14 cellular contexts compared by ENCODE assay signal in the genomic region with DNA sequence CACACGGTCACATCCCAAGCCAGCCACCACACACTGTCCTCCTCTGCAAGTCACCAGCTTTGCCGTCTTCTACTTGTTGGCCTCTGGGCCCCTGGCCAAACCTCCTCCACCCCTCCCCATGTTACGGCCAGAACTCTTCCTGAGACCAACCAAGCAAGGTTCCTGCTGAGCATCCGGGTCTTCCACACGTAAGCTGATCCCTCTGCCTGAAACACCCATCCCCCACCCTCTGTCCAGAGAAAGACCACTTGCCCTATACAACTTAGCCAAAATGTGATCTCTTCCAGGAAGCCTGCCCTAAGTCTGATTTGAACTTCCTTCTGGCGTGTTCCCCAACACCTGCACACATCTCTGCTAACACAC. TPM values are rescaled to one million over a fixed set of nuclear protein-coding genes. Genes with fewer than 3 reads are reported as not detected.
DNase-seq lines count a peak whose midpoint lies in the region; ATAC-seq, FAIRE-seq and TF ChIP-seq lines count a peak whose summit lies in the region.
"Had no signal": no experiment of that assay in that cellular context is flagged by ENCODE, and none has a peak within 500 bp of the region (broad histone marks: within the 10 kb centered on the region; RNA-seq: fewer than 3 reads in every experiment).

No MANE protein-coding gene starts in this region.

- FAIRE-seq in K562 (lab: Jason Lieb, UNC), result no peak

- DNase-seq in AG04450 (ENCODE audit: low read depth, low spot score) (no peak), K562 (ENCODE audit: extremely low read depth in 1 of 4, low spot score in 3 of 4) (no peak), kidney epithelial cell (ENCODE audit: low read depth) (peak; percentile 9), CD1c-positive myeloid dendritic cell (ENCODE audit: extremely low spot score) (no peak), T1000 (lab: John Stamatoyannopoulos, UW) (no peak), NCI-H2081 (lab: John Stamatoyannopoulos, UW) (no peak), neuronal stem cell (ENCODE audit: low spot score) (no peak)
- DNase-seq: C1 segment of cervical spinal cord, NCI-H510A, SJCRH30 had no signal

- intact Hi-C loops in K562 (cut with micrococcal nuclease), result no loop called here

- no peak overlapping the region for H2BK120ac ChIP-seq in neuronal stem cell (ENCODE audit: low read depth, low read length)

- no peak overlapping the region for H3K4me2 ChIP-seq in K562 (ENCODE audit: insufficient read depth, low read length)
- H3K4me2 ChIP-seq in neuronal stem cell (ENCODE audit: insufficient read depth, low read length, poor library complexity, severe bottlenecking), result no peak overlapping the region

- no peak overlapping the region for H2BK12ac ChIP-seq in neuronal stem cell (ENCODE audit: low read length)

- 89% methylated on average over 6 of the region's 6 CpGs for WGBS in K562 (ENCODE audit: insufficient coverage, low coverage, missing lambda C conversion rate)
- WGBS in neuronal stem cell (ENCODE audit: extremely low coverage in 2 of 2, insufficient read length in 2 of 2, insufficient replicate concordance in 1 of 2), 2 donors, result no CpG with 5 or more reads among the region's 6 CpGs

- in situ Hi-C loops in K562 (cut with MboI), result no loop called here

- H2AFZ ChIP-seq in K562 (ENCODE audit: low read depth, low read length), result no peak overlapping the region
- H2AFZ ChIP-seq in neuronal stem cell (ENCODE audit: low read length), result no peak overlapping the region

- no peaks in the 10 kb centered on the region for H3K79me2 ChIP-seq in K562 (ENCODE audit: control insufficient read depth, insufficient read depth, low read length)

- no peak for TF ChIP-seq EP300 in K562 (IDR thresholded peaks at IDR 0.05; ENCODE audit: low read length)

- no peak overlapping the region for H3K14ac ChIP-seq in neuronal stem cell (ENCODE audit: low read length)

- H3K79me1 ChIP-seq in neuronal stem cell (ENCODE audit: low read depth, low read length), result peaks cover 11% of the 10 kb centered on the region

- no peak overlapping the region for H2BK5ac ChIP-seq in neuronal stem cell (ENCODE audit: low read length)

- no peak overlapping the region for H4K91ac ChIP-seq in neuronal stem cell (ENCODE audit: low read depth, low read length, poor library complexity)

- no peak for TF ChIP-seq CTCF in AG04450 (IDR thresholded peaks at IDR 0.05; ENCODE audit: low read depth, low read length)
- TF ChIP-seq CTCF in HEK293 (tag by site-specific recombination; IDR thresholded peaks at IDR 0.05), result no peak
- no peak for TF ChIP-seq CTCF in K562 (IDR thresholded peaks at IDR 0.05 in 2 of 3, conservative IDR thresholded peaks at IDR 0.05 in 1 of 3; ENCODE audit: insufficient read depth in 2 of 3, low read depth in 1 of 3, low read length in 3 of 3)
- TF ChIP-seq CTCF in kidney epithelial cell (IDR thresholded peaks at IDR 0.05; ENCODE audit: insufficient read depth, low read length, poor library complexity, severe bottlenecking), result no peak

- no peak overlapping the region for H3K18ac ChIP-seq in neuronal stem cell (ENCODE audit: low read length)

- H3K9me1 ChIP-seq in K562 (ENCODE audit: control insufficient read depth, insufficient read depth, low read length), result no peaks in the 10 kb centered on the region

- peak overlapping the region; percentile 73 for H3K27ac ChIP-seq in AG04450 (ENCODE audit: low read depth, low read length)
- peak overlapping the region; percentile 68; the same call in 1 of the 2 replicates for H3K27ac ChIP-seq in HEK293 (ENCODE audit: extremely low read depth, low read depth, low read length)
- H3K27ac ChIP-seq in K562 (ENCODE audit: extremely low read depth, low read depth, low read length), result no peak overlapping the region
- H3K27ac ChIP-seq in neuronal stem cell (replicated peaks; ENCODE audit: low read length), result no peak overlapping the region
- H3K27ac ChIP-seq: SJCRH30 had no signal

- no peak overlapping the region for H2AK5ac ChIP-seq in neuronal stem cell (ENCODE audit: low read depth, low read length)

- no peak for TF ChIP-seq POLR2A in K562 (conservative IDR thresholded peaks at IDR 0.05)

- H3K4ac ChIP-seq in neuronal stem cell (ENCODE audit: low read length), result no peak overlapping the region

- no peak overlapping the region for H4K8ac ChIP-seq in neuronal stem cell (ENCODE audit: low read depth, low read length)

- no peak for TF ChIP-seq RAD21 in K562 (CRISPR knock-in tag; conservative IDR thresholded peaks at IDR 0.05 in 1 of 2, IDR thresholded peaks at IDR 0.05 in 1 of 2)

- H3K36me3 ChIP-seq in HEK293 (ENCODE audit: control insufficient read depth in 2 of 2, insufficient read depth in 1 of 2, low read length in 2 of 2), result peaks cover 74 to 98% of the 10 kb centered on the region in 2 experiments
- peaks cover 85% of the 10 kb centered on the region; the same call in 2 of the 3 replicates for H3K36me3 ChIP-seq in K562 (ENCODE audit: control insufficient read depth, insufficient read depth, low read length)
- peaks cover 8% of the 10 kb centered on the region for H3K36me3 ChIP-seq in kidney epithelial cell (ENCODE audit: control insufficient read depth, insufficient read depth, low read length)
- peaks cover 68 to 95% of the 10 kb centered on the region in 2 donors for H3K36me3 ChIP-seq in neuronal stem cell (replicated peaks in 1 of 2; ENCODE audit: control insufficient read depth in 2 of 2, insufficient read depth in 2 of 2, low read length in 2 of 2)

- no peak overlapping the region for H3K23ac ChIP-seq in neuronal stem cell (ENCODE audit: low read depth, low read length, poor library complexity)

- no peak overlapping the region for H2BK15ac ChIP-seq in neuronal stem cell (ENCODE audit: low read length)

- POLR2A ChIA-PET in AG04450 (lab: Yijun Ruan, JAX) (interaction anchor here (0.6 kb wide), 1 partner anchor 267 kb away, joined by 3 read pairs; no protein-coding TSS in a partner anchor), HEK293 (lab: Yijun Ruan, JAX) (interaction anchor here (1.1 to 2.0 kb wide), 3 partner anchors 11 to 24 kb away, joined by 3 to 5 read pairs (median 4); no protein-coding TSS in a partner anchor), K562 (lab: Yijun Ruan, JAX) (interaction anchor here (0.5 to 0.6 kb wide), 3 partner anchors 9 to 66 kb away, joined by 3 to 4 read pairs (median 3); no protein-coding TSS in a partner anchor)

- H4K20me1 ChIP-seq in K562 (replicated peaks; ENCODE audit: control insufficient read depth, insufficient read depth, low read length), result no peaks in the 10 kb centered on the region

- no peak for ATAC-seq in K562
- ATAC-seq: activated CD4-positive, CD25-positive, alpha-beta regulatory T cell treated with anti-CD3 and anti-CD28 coated beads, Interleukin-2, amount 50 U/mL, for 24 hours; right cardiac atrium had no signal

- no peaks in the 10 kb centered on the region for H3K9me3 ChIP-seq in AG04450 (ENCODE audit: control insufficient read depth, insufficient read depth, low read length)
- no peaks in the 10 kb centered on the region for H3K9me3 ChIP-seq in HEK293 (ENCODE audit: control insufficient read depth, insufficient read depth, low read depth, low read length)
- H3K9me3 ChIP-seq in K562 (replicated peaks; ENCODE audit: control insufficient read depth, insufficient read depth, low read depth, low read length), result no peaks in the 10 kb centered on the region
- H3K9me3 ChIP-seq in neuronal stem cell (replicated peaks in 1 of 2; ENCODE audit: control insufficient read depth in 2 of 2, insufficient read depth in 1 of 2, low read depth in 1 of 2, low read length in 2 of 2), result peaks cover 0 to 3% of the 10 kb centered on the region in 2 donors
- H3K9me3 ChIP-seq: SJCRH30, tibial nerve had no signal

- H3K27me3 ChIP-seq in AG04450 (ENCODE audit: control insufficient read depth, insufficient read depth, low read length) (no peaks in the 10 kb centered on the region), K562 (ENCODE audit: control insufficient read depth in 2 of 2, insufficient read depth in 2 of 2, low read length in 2 of 2) (no peaks in the 10 kb centered on the region), kidney epithelial cell (ENCODE audit: control insufficient read depth, insufficient read depth, low read length) (no peaks in the 10 kb centered on the region), neuronal stem cell (ENCODE audit: control insufficient read depth in 3 of 3, insufficient read depth in 3 of 3, low read depth in 1 of 3, low read length in 3 of 3) (no peaks in the 10 kb centered on the region)
- H3K27me3 ChIP-seq: SJCRH30, tibial nerve had no signal

- H3K4me3 ChIP-seq in AG04450 (ENCODE audit: low read depth, low read length) (no peak overlapping the region), HEK293 (ENCODE audit: low read depth, low read length) (no peak overlapping the region), K562 (no peak overlapping the region), kidney epithelial cell (ENCODE audit: low read depth, low read length) (no peak overlapping the region), neuronal stem cell (ENCODE audit: low read length in 2 of 2) (no peak overlapping the region)
- H3K4me3 ChIP-seq: SJCRH30, tibial nerve had no signal

- BruUV-seq in K562 (replicated peaks; lab: Mats Ljungman, UMichigan), result no TSS peak

- H3K4me1 ChIP-seq in HEK293 (ENCODE audit: control insufficient read depth, insufficient read depth, low read length) (peaks cover 6% of the 10 kb centered on the region; the same call in 1 of the 2 replicates), K562 (replicated peaks in 1 of 2; ENCODE audit: control insufficient read depth in 2 of 2, insufficient read depth in 2 of 2, low read length in 2 of 2) (peaks cover 0 to 5% of the 10 kb centered on the region in 2 experiments; a peak in 1 of 5 replicates), neuronal stem cell (ENCODE audit: control insufficient read depth in 2 of 2, insufficient read depth in 1 of 2, low read depth in 1 of 2, low read length in 2 of 2) (peaks cover 0 to 4% of the 10 kb centered on the region in 2 donors)
- H3K4me1 ChIP-seq: SJCRH30, tibial nerve had no signal

- no peak overlapping the region for H3K9ac ChIP-seq in K562 (ENCODE audit: insufficient read depth in 1 of 2, low read depth in 2 of 2, low read length in 2 of 2)
- no peak overlapping the region for H3K9ac ChIP-seq in neuronal stem cell (ENCODE audit: low read depth, low read length, poor library complexity)

- CTCF ChIA-PET in AG04450 (lab: Charles Lee) (interaction anchor here (0.6 to 0.9 kb wide), 3 partner anchors 17 to 261 kb away, joined by 3 read pairs; no protein-coding TSS in a partner anchor), HEK293 (lab: Yijun Ruan, JAX) (interaction anchor here (0.8 to 1.3 kb wide), 2 partner anchors 15 to 146 kb away, joined by 3 read pairs; no protein-coding TSS in a partner anchor), K562 (lab: Yijun Ruan, JAX; ENCODE audit: low intra/inter-chr PET ratio) (no interaction called here)

RNA-seq across cellular contexts. Expression of gene CHADL, which starts 16.1 kb away (rescaled TPM):
- polyA plus RNA-seq in AG04450 (2011; rRNA removed) (0.24 and 0.65 TPM in 2 replicates), K562 (2011; rRNA removed) (not detected in 2 replicates), K562 (2014; fragmentation: Illumina TruSeq; extraction: Trizol) (not detected in 2 replicates), K562 (2014; fragmentation: Nextera tagmentation; extraction: Ambion mirVana) (not detected), K562 (2014; rRNA removed) (not detected in 2 replicates)
- polyA minus RNA-seq in AG04450 (2011; rRNA and poly(A)+ RNA removed), result 0.22 and 0.23 TPM in 2 replicates
- total RNA-seq in K562 (2011; cell fraction: chromatin; rRNA removed; ENCODE audit: low replicate concordance), result not detected in 2 replicates
- total RNA-seq in K562 (2011; cell fraction: nucleolus; rRNA removed), result 0.39 TPM in 1 of 2 replicates, not detected in the other
- not detected in 2 replicates for total RNA-seq in K562 (2011; cell fraction: nucleoplasm; rRNA removed)
- total RNA-seq in K562 (2014; rRNA removed) (not detected in 2 replicates), K562 (2014; rRNA removed; fragmentation: Illumina TruSeq; extraction: Trizol) (not detected in 2 replicates), K562 (2015; rRNA removed; fragmentation: Illumina TruSeq; extraction: Trizol) (not detected in 2 replicates), K562 (2021) (not detected in 2 replicates), kidney epithelial cell (1.6 and 1.8 TPM in 2 replicates)
- polyA plus RNA-seq in K562 (2011; cell fraction: cytosol; rRNA removed), result not detected in 2 replicates
- polyA plus RNA-seq in K562 (2011; cell fraction: nucleus; rRNA removed), result not detected in 2 replicates
- not detected in 2 replicates for polyA plus RNA-seq in K562 (2012)
- polyA minus RNA-seq in K562 (2011; rRNA and poly(A)+ RNA removed), result not detected in 2 replicates
- polyA minus RNA-seq in K562 (2011; cell fraction: cytosol; rRNA and poly(A)+ RNA removed), result not detected in 2 replicates
- polyA minus RNA-seq in K562 (2011; cell fraction: nucleus; rRNA and poly(A)+ RNA removed), result not detected in 2 replicates
- 0.13 TPM for polyA plus RNA-seq in neuronal stem cell (2013, experiment 1 of 2)
- polyA plus RNA-seq in neuronal stem cell (2013, experiment 2 of 2), result 0.18 TPM

RNA-seq across cellular contexts. Expression of gene RANGAP1, which starts 29.1 kb away (rescaled TPM):
- polyA plus RNA-seq in AG04450 (2011; rRNA removed) (75.8 and 94.9 TPM in 2 replicates), K562 (2011; rRNA removed) (65.4 and 70.4 TPM in 2 replicates), K562 (2014; fragmentation: Illumina TruSeq; extraction: Trizol) (50.6 and 68.4 TPM in 2 replicates), K562 (2014; fragmentation: Nextera tagmentation; extraction: Ambion mirVana) (1 to 10 TPM; 2.1 to 3.8 TPM), K562 (2014; rRNA removed) (74.9 and 77.1 TPM in 2 replicates)
- polyA minus RNA-seq in AG04450 (2011; rRNA and poly(A)+ RNA removed), result 89.5 and 115 TPM in 2 replicates
- total RNA-seq in K562 (2011; cell fraction: chromatin; rRNA removed; ENCODE audit: low replicate concordance), result 69.2 and 159 TPM in 2 replicates
- 116 and 118 TPM in 2 replicates for total RNA-seq in K562 (2011; cell fraction: nucleolus; rRNA removed)
- total RNA-seq in K562 (2011; cell fraction: nucleoplasm; rRNA removed), result 91.3 and 92.8 TPM in 2 replicates
- total RNA-seq in K562 (2014; rRNA removed) (52.1 and 68.7 TPM in 2 replicates), K562 (2014; rRNA removed; fragmentation: Illumina TruSeq; extraction: Trizol) (21.9 and 27.5 TPM in 2 replicates), K562 (2015; rRNA removed; fragmentation: Illumina TruSeq; extraction: Trizol) (44.3 and 44.5 TPM in 2 replicates), K562 (2021) (90.2 and 104 TPM in 2 replicates), kidney epithelial cell (131 and 133 TPM in 2 replicates)
- polyA plus RNA-seq in K562 (2011; cell fraction: cytosol; rRNA removed), result 86.4 and 144 TPM in 2 replicates
- 114 and 152 TPM in 2 replicates for polyA plus RNA-seq in K562 (2011; cell fraction: nucleus; rRNA removed)
- 65.5 and 74.0 TPM in 2 replicates for polyA plus RNA-seq in K562 (2012)
- polyA minus RNA-seq in K562 (2011; rRNA and poly(A)+ RNA removed), result 46.9 and 80.2 TPM in 2 replicates
- polyA minus RNA-seq in K562 (2011; cell fraction: cytosol; rRNA and poly(A)+ RNA removed), result 59.6 and 63.5 TPM in 2 replicates
- polyA minus RNA-seq in K562 (2011; cell fraction: nucleus; rRNA and poly(A)+ RNA removed), result 26.4 and 34.2 TPM in 2 replicates
- 63.0 TPM for polyA plus RNA-seq in neuronal stem cell (2013, experiment 1 of 2)
- polyA plus RNA-seq in neuronal stem cell (2013, experiment 2 of 2), result 61.9 TPM

RNA-seq across cellular contexts. Expression of gene ZC3H7B, which starts 44.4 kb away (rescaled TPM):
- polyA plus RNA-seq in AG04450 (2011; rRNA removed) (55.3 and 68.7 TPM in 2 replicates), K562 (2011; rRNA removed) (19.0 and 25.6 TPM in 2 replicates), K562 (2014; fragmentation: Illumina TruSeq; extraction: Trizol) (30.6 and 40.0 TPM in 2 replicates), K562 (2014; fragmentation: Nextera tagmentation; extraction: Ambion mirVana) (under 1 TPM; 0.07 to 0.30 TPM), K562 (2014; rRNA removed) (38.6 and 39.0 TPM in 2 replicates)
- 55.6 and 71.7 TPM in 2 replicates for polyA minus RNA-seq in AG04450 (2011; rRNA and poly(A)+ RNA removed)
- 34.7 and 75.0 TPM in 2 replicates for total RNA-seq in K562 (2011; cell fraction: chromatin; rRNA removed; ENCODE audit: low replicate concordance)
- total RNA-seq in K562 (2011; cell fraction: nucleolus; rRNA removed), result 38.4 and 39.9 TPM in 2 replicates
- total RNA-seq in K562 (2011; cell fraction: nucleoplasm; rRNA removed), result 35.9 and 42.2 TPM in 2 replicates
- total RNA-seq in K562 (2014; rRNA removed) (35.2 and 41.1 TPM in 2 replicates), K562 (2014; rRNA removed; fragmentation: Illumina TruSeq; extraction: Trizol) (13.5 and 16.5 TPM in 2 replicates), K562 (2015; rRNA removed; fragmentation: Illumina TruSeq; extraction: Trizol) (25.8 and 26.8 TPM in 2 replicates), K562 (2021) (45.8 and 49.8 TPM in 2 replicates), kidney epithelial cell (57.7 and 59.6 TPM in 2 replicates)
- 18.6 and 31.1 TPM in 2 replicates for polyA plus RNA-seq in K562 (2011; cell fraction: cytosol; rRNA removed)
- polyA plus RNA-seq in K562 (2011; cell fraction: nucleus; rRNA removed), result 50.3 and 65.2 TPM in 2 replicates
- 35.9 and 39.0 TPM in 2 replicates for polyA plus RNA-seq in K562 (2012)
- 13.3 and 17.7 TPM in 2 replicates for polyA minus RNA-seq in K562 (2011; rRNA and poly(A)+ RNA removed)
- 17.8 and 25.7 TPM in 2 replicates for polyA minus RNA-seq in K562 (2011; cell fraction: cytosol; rRNA and poly(A)+ RNA removed)
- polyA minus RNA-seq in K562 (2011; cell fraction: nucleus; rRNA and poly(A)+ RNA removed), result 11.4 and 14.6 TPM in 2 replicates
- polyA plus RNA-seq in neuronal stem cell (2013, experiment 1 of 2), result 38.6 TPM
- polyA plus RNA-seq in neuronal stem cell (2013, experiment 2 of 2), result 38.4 TPM

RNA-seq across cellular contexts. Expression of gene L3MBTL2, which starts 51.8 kb away (rescaled TPM):
- polyA plus RNA-seq in AG04450 (2011; rRNA removed) (19.1 and 19.8 TPM in 2 replicates), K562 (2011; rRNA removed) (15.7 and 17.2 TPM in 2 replicates), K562 (2014; fragmentation: Illumina TruSeq; extraction: Trizol) (20.6 and 23.0 TPM in 2 replicates), K562 (2014; fragmentation: Nextera tagmentation; extraction: Ambion mirVana) (10 to 100 TPM; 10.3 to 21.0 TPM), K562 (2014; rRNA removed) (18.8 and 20.5 TPM in 2 replicates)
- polyA minus RNA-seq in AG04450 (2011; rRNA and poly(A)+ RNA removed), result 27.1 and 31.4 TPM in 2 replicates
- total RNA-seq in K562 (2011; cell fraction: chromatin; rRNA removed; ENCODE audit: low replicate concordance), result 30.3 and 60.3 TPM in 2 replicates
- total RNA-seq in K562 (2011; cell fraction: nucleolus; rRNA removed), result 35.0 and 35.3 TPM in 2 replicates
- 28.8 and 30.5 TPM in 2 replicates for total RNA-seq in K562 (2011; cell fraction: nucleoplasm; rRNA removed)
- total RNA-seq in K562 (2014; rRNA removed) (16.7 and 23.0 TPM in 2 replicates), K562 (2014; rRNA removed; fragmentation: Illumina TruSeq; extraction: Trizol) (12.9 and 14.7 TPM in 2 replicates), K562 (2015; rRNA removed; fragmentation: Illumina TruSeq; extraction: Trizol) (18.6 and 19.1 TPM in 2 replicates), K562 (2021) (21.6 and 23.1 TPM in 2 replicates), kidney epithelial cell (28.5 and 30.3 TPM in 2 replicates)
- polyA plus RNA-seq in K562 (2011; cell fraction: cytosol; rRNA removed), result 15.2 and 20.4 TPM in 2 replicates
- polyA plus RNA-seq in K562 (2011; cell fraction: nucleus; rRNA removed), result 25.9 and 35.9 TPM in 2 replicates
- polyA plus RNA-seq in K562 (2012), result 16.3 and 16.5 TPM in 2 replicates
- polyA minus RNA-seq in K562 (2011; rRNA and poly(A)+ RNA removed), result 19.2 and 24.6 TPM in 2 replicates
- 10.3 and 12.2 TPM in 2 replicates for polyA minus RNA-seq in K562 (2011; cell fraction: cytosol; rRNA and poly(A)+ RNA removed)
- polyA minus RNA-seq in K562 (2011; cell fraction: nucleus; rRNA and poly(A)+ RNA removed), result 11.6 and 16.6 TPM in 2 replicates
- 11.1 TPM for polyA plus RNA-seq in neuronal stem cell (2013, experiment 1 of 2)
- polyA plus RNA-seq in neuronal stem cell (2013, experiment 2 of 2), result 11.4 TPM

Comparison
In these comparisons a context has a peak if more than half of its experiments do, and no peak if none do; other contexts are left out.
1. H3K27ac ChIP-seq: peak in AG04450 (single experiment) and HEK293 (single experiment); none in K562 (single experiment) and neuronal stem cell (single experiment).